1 cellular context compared by ENCODE assay signal in the genomic region with DNA sequence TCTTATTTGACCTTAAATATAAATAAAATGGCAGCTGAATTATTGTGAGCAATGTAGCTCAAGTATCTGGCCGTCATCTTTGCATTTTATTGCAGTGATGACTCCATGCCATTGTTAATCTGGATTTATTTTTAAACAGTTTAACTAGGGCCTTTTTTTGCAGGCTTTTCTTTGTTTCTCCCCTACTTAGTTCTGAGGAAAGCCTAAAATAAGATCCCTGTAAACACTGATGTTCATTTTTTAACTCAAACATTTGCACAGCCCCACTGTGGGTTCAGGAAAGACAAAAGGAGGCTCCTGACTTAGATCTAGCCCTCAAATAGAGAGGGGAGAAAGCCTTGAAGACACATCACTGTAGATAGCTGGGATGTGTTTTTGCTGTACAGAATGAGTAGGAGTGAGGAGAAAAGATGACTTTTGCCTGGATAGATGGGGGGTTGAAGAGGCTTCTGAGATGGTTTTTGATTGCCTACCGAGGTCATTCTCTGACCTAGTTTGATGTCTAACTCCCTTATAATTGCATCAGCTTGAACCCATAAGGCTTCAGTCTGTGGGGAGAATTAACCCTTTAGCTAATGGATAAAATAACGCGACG.
TF ChIP-seq lines count a peak whose summit lies in the region.

No MANE protein-coding gene starts in this region.

TF ChIP-seq in WTC11, 78 proteins besides CTCF, POLR2A, EP300 and RAD21 (continued from another document):
- TF ChIP-seq, protein P1, sequence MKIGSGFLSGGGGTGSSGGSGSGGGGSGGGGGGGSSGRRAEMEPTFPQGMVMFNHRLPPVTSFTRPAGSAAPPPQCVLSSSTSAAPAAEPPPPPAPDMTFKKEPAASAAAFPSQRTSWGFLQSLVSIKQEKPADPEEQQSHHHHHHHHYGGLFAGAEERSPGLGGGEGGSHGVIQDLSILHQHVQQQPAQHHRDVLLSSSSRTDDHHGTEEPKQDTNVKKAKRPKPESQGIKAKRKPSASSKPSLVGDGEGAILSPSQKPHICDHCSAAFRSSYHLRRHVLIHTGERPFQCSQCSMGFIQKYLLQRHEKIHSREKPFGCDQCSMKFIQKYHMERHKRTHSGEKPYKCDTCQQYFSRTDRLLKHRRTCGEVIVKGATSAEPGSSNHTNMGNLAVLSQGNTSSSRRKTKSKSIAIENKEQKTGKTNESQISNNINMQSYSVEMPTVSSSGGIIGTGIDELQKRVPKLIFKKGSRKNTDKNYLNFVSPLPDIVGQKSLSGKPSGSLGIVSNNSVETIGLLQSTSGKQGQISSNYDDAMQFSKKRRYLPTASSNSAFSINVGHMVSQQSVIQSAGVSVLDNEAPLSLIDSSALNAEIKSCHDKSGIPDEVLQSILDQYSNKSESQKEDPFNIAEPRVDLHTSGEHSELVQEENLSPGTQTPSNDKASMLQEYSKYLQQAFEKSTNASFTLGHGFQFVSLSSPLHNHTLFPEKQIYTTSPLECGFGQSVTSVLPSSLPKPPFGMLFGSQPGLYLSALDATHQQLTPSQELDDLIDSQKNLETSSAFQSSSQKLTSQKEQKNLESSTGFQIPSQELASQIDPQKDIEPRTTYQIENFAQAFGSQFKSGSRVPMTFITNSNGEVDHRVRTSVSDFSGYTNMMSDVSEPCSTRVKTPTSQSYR (CRISPR knock-in tag; IDR thresholded peaks at IDR 0.05): no peak
- TF ChIP-seq, protein P2, sequence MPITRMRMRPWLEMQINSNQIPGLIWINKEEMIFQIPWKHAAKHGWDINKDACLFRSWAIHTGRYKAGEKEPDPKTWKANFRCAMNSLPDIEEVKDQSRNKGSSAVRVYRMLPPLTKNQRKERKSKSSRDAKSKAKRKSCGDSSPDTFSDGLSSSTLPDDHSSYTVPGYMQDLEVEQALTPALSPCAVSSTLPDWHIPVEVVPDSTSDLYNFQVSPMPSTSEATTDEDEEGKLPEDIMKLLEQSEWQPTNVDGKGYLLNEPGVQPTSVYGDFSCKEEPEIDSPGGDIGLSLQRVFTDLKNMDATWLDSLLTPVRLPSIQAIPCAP (CRISPR knock-in tag; IDR thresholded peaks at IDR 0.05): no peak
- no peak for TF ChIP-seq CREM (CRISPR knock-in tag; IDR thresholded peaks at IDR 0.05)
- TF ChIP-seq, protein P3, sequence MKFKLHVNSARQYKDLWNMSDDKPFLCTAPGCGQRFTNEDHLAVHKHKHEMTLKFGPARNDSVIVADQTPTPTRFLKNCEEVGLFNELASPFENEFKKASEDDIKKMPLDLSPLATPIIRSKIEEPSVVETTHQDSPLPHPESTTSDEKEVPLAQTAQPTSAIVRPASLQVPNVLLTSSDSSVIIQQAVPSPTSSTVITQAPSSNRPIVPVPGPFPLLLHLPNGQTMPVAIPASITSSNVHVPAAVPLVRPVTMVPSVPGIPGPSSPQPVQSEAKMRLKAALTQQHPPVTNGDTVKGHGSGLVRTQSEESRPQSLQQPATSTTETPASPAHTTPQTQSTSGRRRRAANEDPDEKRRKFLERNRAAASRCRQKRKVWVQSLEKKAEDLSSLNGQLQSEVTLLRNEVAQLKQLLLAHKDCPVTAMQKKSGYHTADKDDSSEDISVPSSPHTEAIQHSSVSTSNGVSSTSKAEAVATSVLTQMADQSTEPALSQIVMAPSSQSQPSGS (CRISPR knock-in tag; IDR thresholded peaks at IDR 0.05; ENCODE audit: borderline replicate concordance, low read depth): no peak
- TF ChIP-seq, protein P4, sequence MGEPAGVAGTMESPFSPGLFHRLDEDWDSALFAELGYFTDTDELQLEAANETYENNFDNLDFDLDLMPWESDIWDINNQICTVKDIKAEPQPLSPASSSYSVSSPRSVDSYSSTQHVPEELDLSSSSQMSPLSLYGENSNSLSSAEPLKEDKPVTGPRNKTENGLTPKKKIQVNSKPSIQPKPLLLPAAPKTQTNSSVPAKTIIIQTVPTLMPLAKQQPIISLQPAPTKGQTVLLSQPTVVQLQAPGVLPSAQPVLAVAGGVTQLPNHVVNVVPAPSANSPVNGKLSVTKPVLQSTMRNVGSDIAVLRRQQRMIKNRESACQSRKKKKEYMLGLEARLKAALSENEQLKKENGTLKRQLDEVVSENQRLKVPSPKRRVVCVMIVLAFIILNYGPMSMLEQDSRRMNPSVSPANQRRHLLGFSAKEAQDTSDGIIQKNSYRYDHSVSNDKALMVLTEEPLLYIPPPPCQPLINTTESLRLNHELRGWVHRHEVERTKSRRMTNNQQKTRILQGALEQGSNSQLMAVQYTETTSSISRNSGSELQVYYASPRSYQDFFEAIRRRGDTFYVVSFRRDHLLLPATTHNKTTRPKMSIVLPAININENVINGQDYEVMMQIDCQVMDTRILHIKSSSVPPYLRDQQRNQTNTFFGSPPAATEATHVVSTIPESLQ (CRISPR knock-in tag; IDR thresholded peaks at IDR 0.05): no peak
- no peak for TF ChIP-seq SOX15 (CRISPR knock-in tag; IDR thresholded peaks at IDR 0.05)
- no peak for TF ChIP-seq NFYB (CRISPR knock-in tag; conservative IDR thresholded peaks at IDR 0.05; ENCODE audit: low read depth)
